In genomic region chr16:2720719-2721633, GRCh38 we compare ENCODE assay signal across 7 cellular contexts. TPM values are rescaled to one million over a fixed set of nuclear protein-coding genes. Genes with fewer than 3 reads are reported as not detected.
DNase-seq lines count a peak whose midpoint lies in the region; ATAC-seq, FAIRE-seq and TF ChIP-seq lines count a peak whose summit lies in the region.

No MANE protein-coding gene starts in this region.

- CTCF ChIA-PET in GM12878 (lab: Yijun Ruan, JAX): interaction anchor here (0.9 kb wide), 1 partner anchor 39 kb away, joined by 3 read pairs; the partner anchor contains the start of gene KCTD5

- no peaks in the 10 kb centered on the region for H4K20me1 ChIP-seq in GM12878 (ENCODE audit: control insufficient read depth, insufficient read depth)

- in situ Hi-C loops in GM12878 (cut with MboI): no loop called here

- peak overlapping the region; percentile 87 for H2AFZ ChIP-seq in GM12878 (ENCODE audit: control insufficient read depth, low read depth, low read length)

- no TSS peak for BruUV-seq in GM12878 (replicated peaks; lab: Mats Ljungman, UMichigan)

- no peak for TF ChIP-seq EP300 in GM12878 (IDR thresholded peaks at IDR 0.05; ENCODE audit: borderline replicate concordance in 1 of 2, control insufficient read depth in 1 of 2, low read depth in 2 of 2, low read length in 2 of 2)

- H3K27me3 ChIP-seq in GM12878 (replicated peaks in 1 of 2; ENCODE audit: control insufficient read depth in 2 of 2, insufficient read depth in 2 of 2, low read length in 1 of 2) (no peaks in the 10 kb centered on the region; a peak in 1 of 4 replicates), skeletal muscle satellite cell (ENCODE audit: control insufficient read depth, insufficient read depth, low read length) (peaks cover 14% of the 10 kb centered on the region)

- SMC1A ChIA-PET in GM12878 (lab: Charles Lee; ENCODE audit: uncharacterized antibody, unreplicated experiment): interaction anchor here (0.7 kb wide), 1 partner anchor 23 kb away, joined by 3 read pairs; no protein-coding TSS in a partner anchor

- POLR2A ChIA-PET in GM12878 (lab: Charles Lee): no interaction called here

- peak; percentile 72 for FAIRE-seq in GM12878 (lab: Jason Lieb, UNC)

- H3K4me2 ChIP-seq in GM12878 (ENCODE audit: control insufficient read depth, insufficient read depth) (peak overlapping the region; percentile 79), skeletal muscle satellite cell (ENCODE audit: low read length) (peak overlapping the region; percentile 89)

- ATAC-seq in GM18499 (IDR thresholded peaks at IDR 0.05; ENCODE audit: insufficient read depth, unreplicated experiment) (peak; percentile 46), HG02884 (IDR thresholded peaks at IDR 0.05; ENCODE audit: unreplicated experiment) (peak; percentile 68), GM12878 (peak; percentile 94)

- no peaks in the 10 kb centered on the region for H3K9me3 ChIP-seq in GM12878 (replicated peaks; ENCODE audit: control insufficient read depth, insufficient read depth, low read length)
- H3K9me3 ChIP-seq in skeletal muscle satellite cell (replicated peaks; ENCODE audit: low read length): no peaks in the 10 kb centered on the region

- H3K79me2 ChIP-seq in GM12878 (ENCODE audit: control insufficient read depth, insufficient read depth, low read length): no peaks in the 10 kb centered on the region

- H3K9ac ChIP-seq in GM12878 (ENCODE audit: control insufficient read depth, insufficient read depth, low read length): peak overlapping the region; percentile 78
- peak overlapping the region; percentile 91 for H3K9ac ChIP-seq in skeletal muscle satellite cell (ENCODE audit: low read depth, low read length)

- peak; percentile 56 for TF ChIP-seq RAD21 in GM12878 (IDR thresholded peaks at IDR 0.05; ENCODE audit: insufficient read depth, low read depth, low read length)

- H3K4me1 ChIP-seq in GM12878 (ENCODE audit: control insufficient read depth, insufficient read depth, low read length) (0 out of 2 replicates have a peak, but pooled peaks cover 6% of the 10 kb centered on the region), skeletal muscle satellite cell (ENCODE audit: control insufficient read depth, insufficient read depth, low read length) (peaks cover 9% of the 10 kb centered on the region)

- H3K36me3 ChIP-seq in GM12878 (ENCODE audit: control insufficient read depth in 2 of 2, insufficient read depth in 2 of 2, low read length in 1 of 2) (no peaks in the 10 kb centered on the region), skeletal muscle satellite cell (ENCODE audit: insufficient read depth, low read length) (no peaks in the 10 kb centered on the region)

- H3K4me3 ChIP-seq in GM12878 (peak overlapping the region; percentile 84), iPS-11a (ENCODE audit: low read depth, low read length) (peak overlapping the region; percentile 47), skeletal muscle satellite cell (ENCODE audit: low read length) (peak overlapping the region; percentile 80)

- WGBS in GM12878 (ENCODE audit: insufficient coverage, insufficient replicate concordance, low lambda C conversion rate, missing lambda C conversion rate): under 1% methylated on average over 36 of the region's 99 CpGs

- peak; percentile 28 to 74 (median 58); a peak in 4 of 6 replicates for TF ChIP-seq CTCF in GM12878 (IDR thresholded peaks at IDR 0.05 in 2 of 3, conservative IDR thresholded peaks at IDR 0.05 in 1 of 3; ENCODE audit: control insufficient read depth in 2 of 3, extremely low read depth in 1 of 3, insufficient read depth in 1 of 3, low read depth in 3 of 3, low read length in 3 of 3)

- DNase-seq in NCI-H1694 (lab: John Stamatoyannopoulos, UW): peak; percentile 67
- DNase-seq in T1000 (lab: John Stamatoyannopoulos, UW): peak; percentile 90
- DNase-seq in GM12878 (ENCODE audit: low read depth, low spot score): peak; percentile 36

- H3K27ac ChIP-seq in GM12878 (ENCODE audit: control insufficient read depth, insufficient read depth): peak overlapping the region; percentile 39

- intact Hi-C loops in GM12878 (cut with micrococcal nuclease; ENCODE audit: unreplicated experiment): loop anchor here (2.0 to 10.0 kb wide), 2 partner anchors 38 to 144 kb away; partner anchors contain the start of gene KCTD5

- peak; percentile 73 for TF ChIP-seq POLR2A in GM12878 (IDR thresholded peaks at IDR 0.05; ENCODE audit: low read depth, low read length)

- RAD21 ChIA-PET in GM12878 (lab: Charles Lee; ENCODE audit: unreplicated experiment): interaction anchor here (1.4 kb wide), 1 partner anchor 33 kb away, joined by 3 read pairs; no protein-coding TSS in a partner anchor

RNA-seq across cellular contexts. Expression of gene PRSS27, which starts 1.0 kb away (rescaled TPM):
- total RNA-seq in GM12878 (2013; cell fraction: nucleolus; rRNA removed): 3.9 and 4.2 TPM in 2 replicates
- total RNA-seq in GM12878 (2014; rRNA removed) (0.71 and 1.4 TPM in 2 replicates), GM12878 (2014; rRNA removed; fragmentation: Illumina TruSeq; extraction: Trizol) (0.27 and 0.37 TPM in 2 replicates), GM12878 (2021) (0.97 and 1.8 TPM in 2 replicates)
- polyA plus RNA-seq in GM12878 (2011; ENCODE audit: low read depth): 0.58 TPM
- polyA plus RNA-seq in GM12878 (2011; rRNA removed) (0.49 and 0.65 TPM in 2 replicates), GM12878 (2014; fragmentation: Illumina TruSeq; extraction: Trizol) (0.18 TPM in 1 of 2 replicates, not detected in the other), GM12878 (2014; fragmentation: Nextera tagmentation; extraction: Ambion mirVana) (not detected), GM12878 (2014; rRNA removed) (0.86 and 1.8 TPM in 2 replicates), GM12878 (2016; fragmentation: Nextera tagmentation; extraction: Ambion mirVana) (under 1 TPM; 0.21 to 0.36 TPM)
- 1.5 and 2.6 TPM in 2 replicates for polyA plus RNA-seq in GM12878 (2011; cell fraction: cytosol; rRNA removed)
- 4.2 and 4.3 TPM in 2 replicates for polyA plus RNA-seq in GM12878 (2011; cell fraction: nucleus; rRNA removed)
- 0.90 and 1.6 TPM in 2 replicates for polyA plus RNA-seq in GM12878 (2012)
- polyA minus RNA-seq in GM12878 (2011; rRNA and poly(A)+ RNA removed): 0.37 and 1.6 TPM in 2 replicates
- 0.83 and 1.5 TPM in 2 replicates for polyA minus RNA-seq in GM12878 (2011; cell fraction: cytosol; rRNA and poly(A)+ RNA removed)
- polyA minus RNA-seq in GM12878 (2011; cell fraction: nucleus; rRNA and poly(A)+ RNA removed): 0.60 and 1.1 TPM in 2 replicates
- total RNA-seq in skeletal muscle satellite cell (2012; rRNA removed): 0.44 and 0.51 TPM in 2 replicates

RNA-seq across cellular contexts. Expression of gene SRRM2, which starts 31.5 kb away (rescaled TPM):
- total RNA-seq in GM12878 (2013; cell fraction: nucleolus; rRNA removed): 433 and 461 TPM in 2 replicates
- total RNA-seq in GM12878 (2014; rRNA removed) (45.0 and 58.5 TPM in 2 replicates), GM12878 (2014; rRNA removed; fragmentation: Illumina TruSeq; extraction: Trizol) (66.4 and 68.1 TPM in 2 replicates), GM12878 (2021) (420 and 483 TPM in 2 replicates)
- polyA plus RNA-seq in GM12878 (2011; ENCODE audit: low read depth): 162 TPM
- polyA plus RNA-seq in GM12878 (2011; rRNA removed) (96.5 and 129 TPM in 2 replicates), GM12878 (2014; fragmentation: Illumina TruSeq; extraction: Trizol) (402 and 463 TPM in 2 replicates), GM12878 (2014; fragmentation: Nextera tagmentation; extraction: Ambion mirVana) (10 to 100 TPM; 30.1 to 73.0 TPM), GM12878 (2014; rRNA removed) (502 and 661 TPM in 2 replicates), GM12878 (2016; fragmentation: Nextera tagmentation; extraction: Ambion mirVana) (100 to 1,000 TPM; 262 to 266 TPM)
- polyA plus RNA-seq in GM12878 (2011; cell fraction: cytosol; rRNA removed): 199 and 209 TPM in 2 replicates
- polyA plus RNA-seq in GM12878 (2011; cell fraction: nucleus; rRNA removed): 2,282 and 3,207 TPM in 2 replicates
- 479 and 774 TPM in 2 replicates for polyA plus RNA-seq in GM12878 (2012)
- 68.3 and 115 TPM in 2 replicates for polyA minus RNA-seq in GM12878 (2011; rRNA and poly(A)+ RNA removed)
- polyA minus RNA-seq in GM12878 (2011; cell fraction: cytosol; rRNA and poly(A)+ RNA removed): 104 and 110 TPM in 2 replicates
- polyA minus RNA-seq in GM12878 (2011; cell fraction: nucleus; rRNA and poly(A)+ RNA removed): 146 and 241 TPM in 2 replicates
- 50.2 and 53.7 TPM in 2 replicates for total RNA-seq in skeletal muscle satellite cell (2012; rRNA removed)

RNA-seq across cellular contexts. Expression of gene KCTD5, which starts 38.7 kb away (rescaled TPM):
- total RNA-seq in GM12878 (2013; cell fraction: nucleolus; rRNA removed): 17.9 and 27.0 TPM in 2 replicates
- 36.1 and 40.9 TPM in 2 replicates for total RNA-seq in GM12878 (2014; rRNA removed)
- total RNA-seq in GM12878 (2014; rRNA removed; fragmentation: Illumina TruSeq; extraction: Trizol): 24.1 and 24.2 TPM in 2 replicates
- total RNA-seq in GM12878 (2021): 36.1 and 36.5 TPM in 2 replicates
- polyA plus RNA-seq in GM12878 (2011; ENCODE audit: low read depth): 16.7 TPM
- polyA plus RNA-seq in GM12878 (2011; rRNA removed): 42.4 and 50.2 TPM in 2 replicates
- 62.7 and 95.3 TPM in 2 replicates for polyA plus RNA-seq in GM12878 (2011; cell fraction: cytosol; rRNA removed)
- polyA plus RNA-seq in GM12878 (2011; cell fraction: nucleus; rRNA removed): 42.2 and 48.1 TPM in 2 replicates
- 23.3 and 35.2 TPM in 2 replicates for polyA plus RNA-seq in GM12878 (2012)
- polyA plus RNA-seq in GM12878 (2014; fragmentation: Illumina TruSeq; extraction: Trizol): 18.1 and 24.7 TPM in 2 replicates
- polyA plus RNA-seq in GM12878 (2014; fragmentation: Nextera tagmentation; extraction: Ambion mirVana): 1 to 10 TPM in 1 of 2 experiments, under 1 TPM in 1; 0.58 to 3.0 TPM
- polyA plus RNA-seq in GM12878 (2014; rRNA removed): 56.4 and 57.9 TPM in 2 replicates
- polyA plus RNA-seq in GM12878 (2016; fragmentation: Nextera tagmentation; extraction: Ambion mirVana): 10 to 100 TPM; 38.1 to 42.3 TPM
- polyA minus RNA-seq in GM12878 (2011; rRNA and poly(A)+ RNA removed): 34.3 and 36.0 TPM in 2 replicates
- 13.5 and 17.0 TPM in 2 replicates for polyA minus RNA-seq in GM12878 (2011; cell fraction: cytosol; rRNA and poly(A)+ RNA removed)
- polyA minus RNA-seq in GM12878 (2011; cell fraction: nucleus; rRNA and poly(A)+ RNA removed): 39.0 and 51.4 TPM in 2 replicates
- 21.8 and 23.6 TPM in 2 replicates for total RNA-seq in skeletal muscle satellite cell (2012; rRNA removed)

RNA-seq across cellular contexts. Expression of gene ELOB, which starts 56.1 kb away (rescaled TPM):
- 6.4 and 12.2 TPM in 2 replicates for total RNA-seq in GM12878 (2013; cell fraction: nucleolus; rRNA removed)
- total RNA-seq in GM12878 (2014; rRNA removed) (177 and 258 TPM in 2 replicates), GM12878 (2014; rRNA removed; fragmentation: Illumina TruSeq; extraction: Trizol) (133 and 154 TPM in 2 replicates), GM12878 (2021) (211 and 219 TPM in 2 replicates)
- polyA plus RNA-seq in GM12878 (2011; ENCODE audit: low read depth): 321 TPM
- polyA plus RNA-seq in GM12878 (2011; rRNA removed) (72.8 and 219 TPM in 2 replicates), GM12878 (2014; fragmentation: Illumina TruSeq; extraction: Trizol) (5.0 and 86.9 TPM in 2 replicates), GM12878 (2014; fragmentation: Nextera tagmentation; extraction: Ambion mirVana) (100 to 1,000 TPM; 752 to 823 TPM), GM12878 (2014; rRNA removed) (268 and 337 TPM in 2 replicates), GM12878 (2016; fragmentation: Nextera tagmentation; extraction: Ambion mirVana) (100 to 1,000 TPM; 487 to 534 TPM)
- polyA plus RNA-seq in GM12878 (2011; cell fraction: cytosol; rRNA removed): 556 and 601 TPM in 2 replicates
- 162 and 166 TPM in 2 replicates for polyA plus RNA-seq in GM12878 (2011; cell fraction: nucleus; rRNA removed)
- 162 and 263 TPM in 2 replicates for polyA plus RNA-seq in GM12878 (2012)
- 84.6 and 103 TPM in 2 replicates for polyA minus RNA-seq in GM12878 (2011; rRNA and poly(A)+ RNA removed)
- polyA minus RNA-seq in GM12878 (2011; cell fraction: cytosol; rRNA and poly(A)+ RNA removed): 44.1 and 53.4 TPM in 2 replicates
- 17.8 and 20.5 TPM in 2 replicates for polyA minus RNA-seq in GM12878 (2011; cell fraction: nucleus; rRNA and poly(A)+ RNA removed)
- 303 and 418 TPM in 2 replicates for total RNA-seq in skeletal muscle satellite cell (2012; rRNA removed)

Comparison
In these comparisons a context has a peak if more than half of its experiments do, and no peak if none do; other contexts are left out.
1. Peak in every context shown above with its lines: DNase-seq, ATAC-seq, H3K4me3 ChIP-seq and H3K27ac ChIP-seq.
2. DNase-seq: peak in every context shown above with its lines; median percentile 90 in T1000; 67 in NCI-H1694; 36 in GM12878.